ENCODE assay signal across 24 cellular contexts in genomic region chrX:37652589-37653271, GRCh38. TPM values are rescaled to one million over a fixed set of nuclear protein-coding genes. Genes with fewer than 3 reads are reported as not detected.
DNase-seq lines count a peak whose midpoint lies in the region; ATAC-seq, FAIRE-seq and TF ChIP-seq lines count a peak whose summit lies in the region.
"Had no signal": no experiment of that assay in that cellular context is flagged by ENCODE, and none has a peak within 500 bp of the region (broad histone marks: within the 10 kb centered on the region; RNA-seq: fewer than 3 reads in every experiment).

No MANE protein-coding gene starts in this region.

- no peak overlapping the region for H3K4me3 ChIP-seq in CD8-positive, alpha-beta memory T cell (ENCODE audit: low read length)
- H3K4me3 ChIP-seq in K562 (peak overlapping the region; percentile 1; the same call in 1 of the 2 replicates), neural progenitor cell (no peak overlapping the region), aorta (ENCODE audit: low read length in 2 of 2) (no peak overlapping the region), tibial artery (no peak overlapping the region)

- peaks cover 0 to 2% of the 10 kb centered on the region in 2 donors for H3K27me3 Mint-ChIP-seq in CD8-positive, alpha-beta memory T cell
- no peaks in the 10 kb centered on the region for H3K27me3 Mint-ChIP-seq in neural progenitor cell (ENCODE audit: insufficient read depth, low read depth)

- BruUV-seq in K562 (replicated peaks; lab: Mats Ljungman, UMichigan) = no TSS peak

- H3K4me3 Mint-ChIP-seq in CD8-positive, alpha-beta memory T cell = no peak overlapping the region
- H3K4me3 Mint-ChIP-seq in neural progenitor cell = no peak overlapping the region
- H3K4me3 Mint-ChIP-seq: B cell; CD8-positive, alpha-beta T cell had no signal

- POLR2A ChIA-PET in CD8-positive, alpha-beta memory T cell (lab: Charles Lee) = no interaction called here
- POLR2A ChIA-PET in K562 (lab: Yijun Ruan, JAX) = interaction anchor here (1.0 kb wide), 1 partner anchor 29 kb away, joined by 3 read pairs; no protein-coding TSS in a partner anchor

- H3K9ac ChIP-seq in K562 (ENCODE audit: insufficient read depth in 1 of 2, low read depth in 2 of 2, low read length in 2 of 2) (peak overlapping the region in 1 of 2 experiments; percentile 67; a peak in 2 of 4 replicates), neural progenitor cell (no peak overlapping the region)

- H4K20me1 ChIP-seq in K562 (replicated peaks; ENCODE audit: control insufficient read depth, insufficient read depth, low read length) = no peaks in the 10 kb centered on the region
- H4K20me1 ChIP-seq in neural progenitor cell (ENCODE audit: low read depth) = no peaks in the 10 kb centered on the region

- no peaks in the 10 kb centered on the region for H3K4me1 ChIP-seq in CD8-positive, alpha-beta memory T cell (ENCODE audit: insufficient read depth, low read length)
- H3K4me1 ChIP-seq in K562 (replicated peaks in 1 of 2; ENCODE audit: control insufficient read depth in 2 of 2, insufficient read depth in 2 of 2, low read length in 2 of 2) = peaks cover 3 to 28% of the 10 kb centered on the region in 2 experiments; a peak in 3 of 5 replicates
- no peaks in the 10 kb centered on the region for H3K4me1 ChIP-seq in neural progenitor cell
- H3K4me1 ChIP-seq in aorta (ENCODE audit: control insufficient read depth in 1 of 2, insufficient read depth in 2 of 2, low read length in 2 of 2) = no peaks in the 10 kb centered on the region
- no peaks in the 10 kb centered on the region for H3K4me1 ChIP-seq in tibial artery

- no peaks in the 10 kb centered on the region for H3K27me3 ChIP-seq in CD8-positive, alpha-beta memory T cell (ENCODE audit: insufficient read depth, low read length, poor library complexity, severe bottlenecking)
- H3K27me3 ChIP-seq in K562 (ENCODE audit: control insufficient read depth in 2 of 2, insufficient read depth in 2 of 2, low read length in 2 of 2) (no peaks in the 10 kb centered on the region), neural progenitor cell (no peaks in the 10 kb centered on the region), aorta (ENCODE audit: control insufficient read depth in 1 of 2, insufficient read depth in 2 of 2, low read length in 1 of 2) (no peaks in the 10 kb centered on the region), tibial artery (no peaks in the 10 kb centered on the region)

- WGBS in K562 (ENCODE audit: insufficient coverage, low coverage, missing lambda C conversion rate) = 0% methylated on average over 8 of the region's 8 CpGs
- WGBS in aorta, 2 donors = 84 to 90% methylated on average over 8 of the region's 8 CpGs

- H3K79me2 ChIP-seq in K562 (ENCODE audit: control insufficient read depth, insufficient read depth, low read length) = no peaks in the 10 kb centered on the region
- no peaks in the 10 kb centered on the region for H3K79me2 ChIP-seq in neural progenitor cell (ENCODE audit: low read depth)

- no peak overlapping the region for H3K27ac Mint-ChIP-seq in CD8-positive, alpha-beta memory T cell
- H3K27ac Mint-ChIP-seq in neural progenitor cell = no peak overlapping the region
- H3K27ac Mint-ChIP-seq: B cell; CD8-positive, alpha-beta T cell had no signal

- ATAC-seq in K562 (peak; percentile 87), aorta (ENCODE audit: low FRiP score) (no peak)
- ATAC-seq: CD8-positive, alpha-beta T cell had no signal

- intact Hi-C loops in K562 (cut with micrococcal nuclease) = loop anchor here (2.0 to 5.0 kb wide), 2 partner anchors 28 to 80 kb away; partner anchors contain the start of gene LANCL3
- intact Hi-C loops in aorta (cut with DNase I) = no loop called here
- intact Hi-C loops in tibial artery (cut with DNase I; ENCODE audit: low total_unique reads) = no loop called here

- no peak for TF ChIP-seq POLR2A in K562 (conservative IDR thresholded peaks at IDR 0.05)
- TF ChIP-seq POLR2A in GM12892 (IDR thresholded peaks at IDR 0.05; ENCODE audit: low read depth, low read length) = no peak

- H3K36me3 ChIP-seq in CD8-positive, alpha-beta memory T cell (ENCODE audit: insufficient read depth, low read length) = no peaks in the 10 kb centered on the region
- H3K36me3 ChIP-seq in K562 (ENCODE audit: control insufficient read depth, insufficient read depth, low read length) (no peaks in the 10 kb centered on the region; the same call in 2 of the 3 replicates), neural progenitor cell (no peaks in the 10 kb centered on the region), aorta (ENCODE audit: control insufficient read depth in 1 of 2, insufficient read depth in 2 of 2, low read length in 1 of 2) (no peaks in the 10 kb centered on the region), tibial artery (no peaks in the 10 kb centered on the region)

- no peaks in the 10 kb centered on the region for H3F3A ChIP-seq in neural progenitor cell (ENCODE audit: low read depth)

- H2AFZ ChIP-seq in K562 (ENCODE audit: low read depth, low read length) (peak overlapping the region; percentile 79), neural progenitor cell (replicated peaks) (peak overlapping the region; percentile 17)

- H3K27ac ChIP-seq in CD8-positive, alpha-beta memory T cell (ENCODE audit: low read depth, low read length) = peak overlapping the region; percentile 43
- peak overlapping the region; percentile 92 for H3K27ac ChIP-seq in K562 (ENCODE audit: extremely low read depth, low read depth, low read length)
- no peak overlapping the region for H3K27ac ChIP-seq in neural progenitor cell
- H3K27ac ChIP-seq in aorta (ENCODE audit: low read depth in 1 of 2, low read length in 2 of 2) = no peak overlapping the region
- H3K27ac ChIP-seq in tibial artery = no peak overlapping the region
- H3K27ac ChIP-seq: 22Rv1, C4-2B had no signal

- no peaks in the 10 kb centered on the region for H3K36me3 Mint-ChIP-seq in CD8-positive, alpha-beta memory T cell
- H3K36me3 Mint-ChIP-seq in neural progenitor cell = no peaks in the 10 kb centered on the region
- H3K36me3 Mint-ChIP-seq: CD8-positive, alpha-beta T cell had no signal

- TF ChIP-seq RAD21 in K562 (CRISPR knock-in tag; conservative IDR thresholded peaks at IDR 0.05 in 1 of 2, IDR thresholded peaks at IDR 0.05 in 1 of 2) = no peak

- peak; percentile 74 for FAIRE-seq in K562 (lab: Jason Lieb, UNC)
- FAIRE-seq in GM12892 (lab: Jason Lieb, UNC) = no peak
- FAIRE-seq: GM12891, GM19239, H54 had no signal

- in situ Hi-C loops in K562 (cut with MboI) = no loop called here

- H3K9me3 Mint-ChIP-seq in CD8-positive, alpha-beta memory T cell = peaks cover 0 to 7% (median 0%) of the 10 kb centered on the region in 5 donors
- H3K9me3 Mint-ChIP-seq in neural progenitor cell = no peaks in the 10 kb centered on the region
- H3K9me3 Mint-ChIP-seq: CD8-positive, alpha-beta T cell had no signal

- peak; percentile 93 for TF ChIP-seq EP300 in K562 (IDR thresholded peaks at IDR 0.05; ENCODE audit: low read length)

- no peaks in the 10 kb centered on the region for H3K9me3 ChIP-seq in CD8-positive, alpha-beta memory T cell (ENCODE audit: low read length)
- H3K9me3 ChIP-seq in K562 (replicated peaks; ENCODE audit: control insufficient read depth, insufficient read depth, low read depth, low read length) (no peaks in the 10 kb centered on the region), neural progenitor cell (ENCODE audit: low read depth) (no peaks in the 10 kb centered on the region), aorta (ENCODE audit: control insufficient read depth, low read length) (no peaks in the 10 kb centered on the region), tibial artery (no peaks in the 10 kb centered on the region)

- no peaks in the 10 kb centered on the region for H3K9me1 ChIP-seq in K562 (ENCODE audit: control insufficient read depth, insufficient read depth, low read length)

- CTCF ChIA-PET in CD8-positive, alpha-beta memory T cell (lab: Charles Lee) = no interaction called here
- CTCF ChIA-PET in K562 (lab: Yijun Ruan, JAX; ENCODE audit: low intra/inter-chr PET ratio) = no interaction called here

- DNase-seq in CD8-positive, alpha-beta memory T cell = no peak
- DNase-seq in OCI-M1 (lab: John Stamatoyannopoulos, UW) = peak; percentile 92
- DNase-seq in K562 (ENCODE audit: extremely low read depth in 1 of 4, low spot score in 3 of 4) = peak; percentile 62 to 78 (median 70)
- DNase-seq in neural progenitor cell (ENCODE audit: low spot score) = no peak
- no peak for DNase-seq in aorta
- DNase-seq in GM12892 (ENCODE audit: insufficient read length) = no peak
- DNase-seq in tibial artery = no peak
- DNase-seq: Calu3; CD8-positive, alpha-beta T cell; DMS79 treated with DMSO at 0.1 percent for 48 hours; GF-D8; KG1; NCI-H2029; NCI-H446; NCI-H524 treated with DMSO at 0.1 percent for 48 hours; NCI-H774; Right ventricle myocardium superior; RPMI8226 had no signal

- TF ChIP-seq CTCF in K562 (IDR thresholded peaks at IDR 0.05 in 2 of 3, conservative IDR thresholded peaks at IDR 0.05 in 1 of 3; ENCODE audit: insufficient read depth in 2 of 3, low read depth in 1 of 3, low read length in 3 of 3) = no peak
- no peak for TF ChIP-seq CTCF in neural progenitor cell (IDR thresholded peaks at IDR 0.05)
- no peak for TF ChIP-seq CTCF in tibial artery (IDR thresholded peaks at IDR 0.05)

- no peaks in the 10 kb centered on the region for H3K4me1 Mint-ChIP-seq in CD8-positive, alpha-beta memory T cell
- no peaks in the 10 kb centered on the region for H3K4me1 Mint-ChIP-seq in neural progenitor cell
- H3K4me1 Mint-ChIP-seq: B cell had no signal

- H3K4me2 ChIP-seq in K562 (ENCODE audit: insufficient read depth, low read length) (peak overlapping the region; percentile 74), neural progenitor cell (no peak overlapping the region)

RNA-seq across cellular contexts. Expression of gene XK, which starts 32.9 kb away (rescaled TPM):
- under 1 TPM; 0.22 to 0.27 TPM for total RNA-seq in CD8-positive, alpha-beta memory T cell
- not detected for polyA plus RNA-seq in CD8-positive, alpha-beta memory T cell
- total RNA-seq in K562 (2011; cell fraction: chromatin; rRNA removed; ENCODE audit: low replicate concordance) = 8.3 and 16.9 TPM in 2 replicates
- total RNA-seq in K562 (2011; cell fraction: nucleolus; rRNA removed) = 10.7 and 12.9 TPM in 2 replicates
- 23.0 and 39.2 TPM in 2 replicates for total RNA-seq in K562 (2011; cell fraction: nucleoplasm; rRNA removed)
- total RNA-seq in K562 (2014; rRNA removed) (7.0 and 8.4 TPM in 2 replicates), K562 (2014; rRNA removed; fragmentation: Illumina TruSeq; extraction: Trizol) (16.8 and 18.3 TPM in 2 replicates), K562 (2015; rRNA removed; fragmentation: Illumina TruSeq; extraction: Trizol) (10.4 and 11.6 TPM in 2 replicates), K562 (2021) (13.7 and 14.3 TPM in 2 replicates), neural progenitor cell (ENCODE audit: low replicate concordance) (1.0 and 1.3 TPM in 2 replicates), aorta (1 to 10 TPM in 1 of 2 donors, under 1 TPM in 1; 0.93 to 1.7 TPM)
- polyA plus RNA-seq in K562 (2011; rRNA removed) (19.2 and 21.6 TPM in 2 replicates), K562 (2014; fragmentation: Illumina TruSeq; extraction: Trizol) (12.6 and 14.4 TPM in 2 replicates), K562 (2014; fragmentation: Nextera tagmentation; extraction: Ambion mirVana) (1 to 10 TPM; 4.0 to 6.0 TPM), K562 (2014; rRNA removed) (7.8 and 11.7 TPM in 2 replicates), aorta (1 to 10 TPM; 1.0 to 3.1 TPM)
- 9.9 and 15.1 TPM in 2 replicates for polyA plus RNA-seq in K562 (2011; cell fraction: cytosol; rRNA removed)
- polyA plus RNA-seq in K562 (2011; cell fraction: nucleus; rRNA removed) = 5.5 and 7.4 TPM in 2 replicates
- 9.0 and 13.2 TPM in 2 replicates for polyA plus RNA-seq in K562 (2012)
- polyA minus RNA-seq in K562 (2011; rRNA and poly(A)+ RNA removed) = 28.8 and 29.4 TPM in 2 replicates
- polyA minus RNA-seq in K562 (2011; cell fraction: cytosol; rRNA and poly(A)+ RNA removed) = 14.0 and 15.6 TPM in 2 replicates
- 6.5 and 8.9 TPM in 2 replicates for polyA minus RNA-seq in K562 (2011; cell fraction: nucleus; rRNA and poly(A)+ RNA removed)
- polyA plus RNA-seq in GM12892 (2012; ENCODE audit: missing spikeins) = 0.08 TPM
- total RNA-seq: CD8-positive, alpha-beta T cell had no signal

Comparison
In these comparisons a context has a peak if more than half of its experiments do, and no peak if none do; other contexts are left out.
1. DNase-seq: peak in OCI-M1 (single experiment) and K562 (4 of 4); none in CD8-positive, alpha-beta memory T cell (0 of 5), neural progenitor cell (single experiment), aorta (0 of 2), GM12892 (single experiment) and tibial artery (0 of 2).
2. H3K27ac ChIP-seq: peak in CD8-positive, alpha-beta memory T cell (single experiment) and K562 (single experiment); none in neural progenitor cell (single experiment), aorta (0 of 2) and tibial artery (0 of 2).